In genomic region chr2:14363976-14364375, GRCh38 we compare ENCODE assay signal across 17 cellular contexts.
DNase-seq lines count a peak whose midpoint lies in the region; FAIRE-seq and TF ChIP-seq lines count a peak whose summit lies in the region.
"Had no signal": no experiment of that assay in that cellular context is flagged by ENCODE, and none has a peak within 500 bp of the region (broad histone marks: within the 10 kb centered on the region; RNA-seq: fewer than 3 reads in every experiment).

No MANE protein-coding gene starts in this region.

- no peaks in the 10 kb centered on the region for H3K9me3 ChIP-seq in Peyer's patch
- no peaks in the 10 kb centered on the region for H3K9me3 ChIP-seq in small intestine (ENCODE audit: control insufficient read depth, low read depth)
- H3K9me3 ChIP-seq: A549, BLaER1, HAP-1 had no signal

- TF ChIP-seq POLR2A in Peyer's patch (IDR thresholded peaks at IDR 0.05) = no peak

- peak overlapping the region in 2 of 4 donors; percentile 48 to 51 for H3K27ac ChIP-seq in Peyer's patch
- H3K27ac ChIP-seq in small intestine (ENCODE audit: low read depth in 1 of 2, low read length in 1 of 2) = peak overlapping the region; percentile 61 to 80
- H3K27ac ChIP-seq: A549, BLaER1, GM23248, HL-60 had no signal

- no peaks in the 10 kb centered on the region for H3K36me3 ChIP-seq in Peyer's patch
- H3K36me3 ChIP-seq in small intestine (ENCODE audit: control insufficient read depth in 2 of 2, insufficient read depth in 2 of 2, low read length in 2 of 2) = no peaks in the 10 kb centered on the region
- H3K36me3 ChIP-seq: BLaER1, HAP-1 had no signal

- H3K4me3 ChIP-seq in Peyer's patch (no peak overlapping the region), fibroblast of mammary gland (ENCODE audit: control insufficient read depth, low read depth, low read length) (no peak overlapping the region), small intestine (ENCODE audit: low read depth in 1 of 2, low read length in 2 of 2) (no peak overlapping the region)
- H3K4me3 ChIP-seq: A549, BLaER1, GM23248, HAP-1 had no signal

- TF ChIP-seq CTCF in Peyer's patch (IDR thresholded peaks at IDR 0.05) (no peak), fibroblast of mammary gland (conservative IDR thresholded peaks at IDR 0.05; ENCODE audit: control insufficient read depth, insufficient read depth, low read depth, low read length) (no peak)

- intact Hi-C loops in cardiac septum (cut with DNase I) = no loop called here

- WGBS in small intestine, 3 donors = 12 to 45% (median 14%) methylated on average over 3 of the region's 3 CpGs

- peak; percentile 4 for DNase-seq in ELR (ENCODE audit: low read depth)
- peak in 2 of 3 donors; percentile 50 to 66 for DNase-seq in Peyer's patch
- DNase-seq in fibroblast of mammary gland (ENCODE audit: low read depth) = peak; percentile 4
- DNase-seq in small intestine = peak; percentile 88
- no peak for DNase-seq in AG08395 (ENCODE audit: low spot score)
- no peak for DNase-seq in NCI-H2081 treated with DMSO at 0.1 percent for 48 hours (lab: John Stamatoyannopoulos, UW)
- no peak for DNase-seq in cardiac septum (ENCODE audit: low spot score)
- DNase-seq: DMS153, DND-41, EL, GM23248 had no signal

- H3K27me3 ChIP-seq in Peyer's patch (no peaks in the 10 kb centered on the region), small intestine (ENCODE audit: control insufficient read depth in 2 of 2, insufficient read depth in 2 of 2, low read length in 2 of 2) (no peaks in the 10 kb centered on the region)
- H3K27me3 ChIP-seq: BLaER1 had no signal

- H3K4me1 ChIP-seq in Peyer's patch (no peaks in the 10 kb centered on the region), small intestine (ENCODE audit: control insufficient read depth in 2 of 2, insufficient read depth in 1 of 2, low read depth in 1 of 2, low read length in 1 of 2) (peaks cover 0 to 3% of the 10 kb centered on the region in 2 donors)
- H3K4me1 ChIP-seq: A549, BLaER1, HAP-1 had no signal

- FAIRE-seq in small intestine (lab: Jason Lieb, UNC) = no peak
- FAIRE-seq: A549, G401.6, GM12891 had no signal

Comparison
In these comparisons a context has a peak if more than half of its experiments do, and no peak if none do; other contexts are left out.
1. DNase-seq: peak in ELR (single experiment), Peyer's patch (2 of 3), fibroblast of mammary gland (single experiment) and small intestine (single experiment); none in AG08395 (single experiment), NCI-H2081 treated with DMSO at 0.1 percent for 48 hours (single experiment) and cardiac septum (single experiment).